In genomic region chr15:74653426-74654082, GRCh38 we compare ENCODE assay signal across 1 cellular context.
TF ChIP-seq lines count a peak whose summit lies in the region.

No MANE protein-coding gene starts in this region.

TF ChIP-seq in GM12878, 131 proteins besides CTCF, POLR2A, EP300 and RAD21 (continued from another document):
- TF ChIP-seq IRF3 (IDR thresholded peaks at IDR 0.05): no peak
- no peak for TF ChIP-seq CEBPZ (IDR thresholded peaks at IDR 0.05; ENCODE audit: low read depth, low read length)
- TF ChIP-seq ZBTB33 (IDR thresholded peaks at IDR 0.05): no peak
- no peak for TF ChIP-seq SREBF1 (IDR thresholded peaks at IDR 0.05; ENCODE audit: low read length)
- no peak for TF ChIP-seq USF2 (IDR thresholded peaks at IDR 0.05; ENCODE audit: borderline replicate concordance, low read depth, low read length)
- peak; percentile 56 for TF ChIP-seq RUNX3 (IDR thresholded peaks at IDR 0.05; ENCODE audit: low read length)
- no peak for TF ChIP-seq CBX5 (IDR thresholded peaks at IDR 0.05; ENCODE audit: low read depth)
- no peak for TF ChIP-seq ZNF622 (IDR thresholded peaks at IDR 0.05)
- 0 out of 2 replicates have a peak, but pooled peaks have one; percentile 20 for TF ChIP-seq TCF12 (IDR thresholded peaks at IDR 0.05; ENCODE audit: low read depth, low read length)
- no peak for TF ChIP-seq ATF7 (IDR thresholded peaks at IDR 0.05; ENCODE audit: low read depth)
